Comparison of ENCODE assay signal across 15 cellular contexts in the genomic region with DNA sequence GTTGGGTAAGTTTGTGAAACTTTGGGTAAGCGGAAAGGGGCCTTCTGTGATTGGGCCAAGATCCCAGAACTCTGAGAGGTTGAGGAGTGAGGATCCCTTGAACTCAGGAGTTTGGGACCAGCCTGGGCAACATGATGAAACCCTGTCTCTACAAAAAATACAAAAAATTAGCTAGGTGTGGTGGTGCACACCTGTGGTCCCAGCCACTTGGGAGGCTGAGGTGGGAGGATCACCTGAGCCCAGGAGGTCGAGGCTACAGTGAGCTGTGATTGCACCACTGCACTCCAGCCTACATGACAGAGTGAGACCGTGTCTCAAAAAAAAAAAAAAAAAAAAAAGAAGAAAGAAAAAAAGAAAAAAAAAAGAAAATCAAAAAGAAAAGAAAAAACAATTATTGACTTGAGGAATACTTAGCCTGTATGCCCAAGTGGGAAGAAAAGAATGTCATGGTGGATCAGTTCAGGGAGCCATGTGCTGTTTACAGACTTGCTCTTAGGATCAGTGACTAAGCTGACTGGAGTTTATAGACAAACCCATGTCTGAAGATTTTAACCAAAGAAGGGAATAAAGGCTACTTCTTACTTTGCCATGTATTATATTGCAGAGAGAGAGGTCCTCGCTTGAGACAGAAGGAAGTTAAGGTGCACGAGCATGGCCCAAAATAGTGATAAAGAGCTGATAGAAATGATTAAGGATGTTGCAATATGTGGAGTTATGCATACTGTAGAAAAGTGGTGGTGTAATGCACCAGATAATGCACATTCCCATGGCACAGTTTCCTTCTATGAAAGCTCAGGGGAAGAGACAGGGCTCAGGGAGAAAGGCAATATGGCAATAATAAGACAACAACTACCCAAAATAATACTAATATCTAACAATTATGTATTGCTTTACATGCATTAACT. TPM values are rescaled to one million over a fixed set of nuclear protein-coding genes. Genes with fewer than 3 reads are reported as not detected.
DNase-seq lines count a peak whose midpoint lies in the region; ATAC-seq and TF ChIP-seq lines count a peak whose summit lies in the region.
"Had no signal": no experiment of that assay in that cellular context is flagged by ENCODE, and none has a peak within 500 bp of the region (broad histone marks: within the 10 kb centered on the region; RNA-seq: fewer than 3 reads in every experiment).

No MANE protein-coding gene starts in this region.

- H3K36me3 ChIP-seq in BJ (ENCODE audit: control insufficient read depth, insufficient read depth, low read length), result no peaks in the 10 kb centered on the region
- H3K36me3 ChIP-seq in rectal smooth muscle tissue (ENCODE audit: control insufficient read depth, insufficient read depth, low read length), result no peaks in the 10 kb centered on the region
- H3K36me3 ChIP-seq: SJCRH30 had no signal

- CTCF ChIA-PET in BJ (lab: Yijun Ruan, JAX), result interaction anchor here (1.2 to 14.2 kb wide), 8 partner anchors 10 to 302 kb away, joined by 3 to 220 read pairs (median 8); no protein-coding TSS in a partner anchor
- CTCF ChIA-PET in CD4-positive, alpha-beta T cell (lab: Charles Lee), result interaction anchor here (0.7 kb wide), 2 partner anchors 15 to 135 kb away, joined by 3 to 6 read pairs; no protein-coding TSS in a partner anchor

- H3K9me3 ChIP-seq in CD4-positive, alpha-beta T cell (ENCODE audit: control insufficient read depth, low read length), result no peaks in the 10 kb centered on the region
- H3K9me3 ChIP-seq: SJCRH30 had no signal

- H3K4me3 ChIP-seq in BJ (ENCODE audit: low read depth, low read length), result no peak overlapping the region
- peak overlapping the region; percentile 1 for H3K4me3 ChIP-seq in rectal smooth muscle tissue (ENCODE audit: low read length)
- H3K4me3 ChIP-seq: SJCRH30 had no signal

- H3K9me3 Mint-ChIP-seq in CD4-positive, alpha-beta T cell, result no peaks in the 10 kb centered on the region
- H3K9me3 Mint-ChIP-seq: activated naive CD4-positive, alpha-beta T cell treated with anti-CD3 and anti-CD28 coated beads, Interleukin-2, amount 50 U/mL, for 72 hours had no signal

- no peak overlapping the region for H3K4me3 Mint-ChIP-seq in CD4-positive, alpha-beta T cell

- no peak overlapping the region for H3K9ac ChIP-seq in rectal smooth muscle tissue (ENCODE audit: low read length)
- H3K9ac ChIP-seq: KMS-11 had no signal

- no peaks in the 10 kb centered on the region for H3K27me3 ChIP-seq in BJ (ENCODE audit: control insufficient read depth, insufficient read depth, low read length)
- H3K27me3 ChIP-seq in rectal smooth muscle tissue (ENCODE audit: control insufficient read depth, insufficient read depth, low read length), result no peaks in the 10 kb centered on the region
- no peaks in the 10 kb centered on the region for H3K27me3 ChIP-seq in CD4-positive, alpha-beta T cell (ENCODE audit: control insufficient read depth, insufficient read depth, low read length)
- H3K27me3 ChIP-seq: SJCRH30 had no signal

- H3K4me1 Mint-ChIP-seq in CD4-positive, alpha-beta T cell (ENCODE audit: low read depth), result no peaks in the 10 kb centered on the region

- H3K36me3 Mint-ChIP-seq in CD4-positive, alpha-beta T cell (ENCODE audit: low read depth), result no peaks in the 10 kb centered on the region
- H3K36me3 Mint-ChIP-seq: activated naive CD4-positive, alpha-beta T cell treated with anti-CD3 and anti-CD28 coated beads, Interleukin-2, amount 50 U/mL, for 72 hours had no signal

- POLR2A ChIA-PET in BJ (lab: Charles Lee), result interaction anchor here (0.7 kb wide), 1 partner anchor 224 kb away, joined by 11 read pairs; no protein-coding TSS in a partner anchor
- POLR2A ChIA-PET in CD4-positive, alpha-beta T cell (lab: Charles Lee), result no interaction called here

- DNase-seq in BJ (ENCODE audit: low read depth) (peak; percentile 60), NOMO-1 treated with DMSO at 0.1 percent for 48 hours (lab: John Stamatoyannopoulos, UW; ENCODE audit: unreplicated experiment) (peak; percentile 37), fibroblast of peridontal ligament (ENCODE audit: extremely low read depth) (peak; percentile 46), NCI-H1436 treated with DMSO at 0.1 percent for 48 hours (lab: John Stamatoyannopoulos, UW) (no peak), Ammon's horn (ENCODE audit: low spot score) (no peak), NCI-H510A treated with DMSO at 0.1 percent for 48 hours (lab: John Stamatoyannopoulos, UW) (no peak)
- no peak for DNase-seq in CD4-positive, alpha-beta T cell
- DNase-seq: cerebellar nuclear complex; NCI-H2029 treated with DMSO at 0.1 percent for 48 hours; stimulated activated CD4-positive, alpha-beta T cell treated with anti-CD3 and anti-CD28 coated beads, Interleukin-2, amount 100 ng/mL, for 24 hours had no signal

- H3K27ac ChIP-seq in rectal smooth muscle tissue (ENCODE audit: low read depth, low read length), result peak overlapping the region; percentile 65
- no peak overlapping the region for H3K27ac ChIP-seq in CD4-positive, alpha-beta T cell (ENCODE audit: low read depth, low read length)
- H3K27ac ChIP-seq: KMS-11, SJCRH30 had no signal

- H3K27ac Mint-ChIP-seq in CD4-positive, alpha-beta T cell, result no peak overlapping the region
- H3K27ac Mint-ChIP-seq: activated naive CD4-positive, alpha-beta T cell treated with anti-CD3 and anti-CD28 coated beads, Interleukin-2, amount 50 U/mL, for 72 hours had no signal

- no peaks in the 10 kb centered on the region for H3K4me1 ChIP-seq in rectal smooth muscle tissue (ENCODE audit: control insufficient read depth, insufficient read depth, low read length)
- H3K4me1 ChIP-seq: SJCRH30 had no signal

- no peaks in the 10 kb centered on the region for H3K27me3 Mint-ChIP-seq in CD4-positive, alpha-beta T cell

- ATAC-seq in CD4-positive, alpha-beta T cell (ENCODE audit: poor library complexity), result no peak

- no peak for TF ChIP-seq CTCF in BJ (IDR thresholded peaks at IDR 0.05; ENCODE audit: insufficient read depth, low read depth, low read length)
- TF ChIP-seq CTCF in CD4-positive, alpha-beta T cell (IDR thresholded peaks at IDR 0.05), result no peak

- intact Hi-C loops in CD4-positive, alpha-beta T cell (cut with DNase I, micrococcal nuclease), result no loop called here

RNA-seq across cellular contexts. Expression of gene HSD17B6, which starts 0.9 kb away (rescaled TPM):
- 11.3 and 12.2 TPM in 2 replicates for polyA plus RNA-seq in BJ (2011; rRNA removed)
- 4.0 and 9.0 TPM in 2 replicates for polyA minus RNA-seq in BJ (2011; rRNA and poly(A)+ RNA removed)
- total RNA-seq in CD4-positive, alpha-beta T cell, result not detected
- total RNA-seq: endothelial cell of umbilical vein had no signal

RNA-seq across cellular contexts. Expression of gene PRIM1, which starts 11.9 kb away (rescaled TPM):
- 5.1 and 7.8 TPM in 2 replicates for polyA plus RNA-seq in BJ (2011; rRNA removed)
- polyA minus RNA-seq in BJ (2011; rRNA and poly(A)+ RNA removed), result 3.5 and 5.2 TPM in 2 replicates
- 1 to 10 TPM; 5.3 to 6.1 TPM for total RNA-seq in CD4-positive, alpha-beta T cell

RNA-seq across cellular contexts. Expression of gene NACA, which starts 38.9 kb away (rescaled TPM):
- polyA plus RNA-seq in BJ (2011; rRNA removed), result 678 and 921 TPM in 2 replicates
- polyA minus RNA-seq in BJ (2011; rRNA and poly(A)+ RNA removed), result 233 and 521 TPM in 2 replicates
- 1,000 to 10,000 TPM; 1,441 to 1,479 TPM for total RNA-seq in CD4-positive, alpha-beta T cell

Comparison
In these comparisons a context has a peak if more than half of its experiments do, and no peak if none do; other contexts are left out.
1. DNase-seq: peak in BJ (single experiment), NOMO-1 treated with DMSO at 0.1 percent for 48 hours (single experiment) and fibroblast of peridontal ligament (single experiment); none in CD4-positive, alpha-beta T cell (0 of 10), NCI-H1436 treated with DMSO at 0.1 percent for 48 hours (single experiment), Ammon's horn (single experiment) and NCI-H510A treated with DMSO at 0.1 percent for 48 hours (single experiment).